In genomic region chr5:140382866-140383265, GRCh38 we compare ENCODE assay signal across 24 cellular contexts. TPM values are rescaled to one million over a fixed set of nuclear protein-coding genes. Genes with fewer than 3 reads are reported as not detected.
DNase-seq lines count a peak whose midpoint lies in the region; ATAC-seq, FAIRE-seq and TF ChIP-seq lines count a peak whose summit lies in the region.
"Had no signal": no experiment of that assay in that cellular context is flagged by ENCODE, and none has a peak within 500 bp of the region (broad histone marks: within the 10 kb centered on the region; RNA-seq: fewer than 3 reads in every experiment).

No MANE protein-coding gene starts in this region.

- no peaks in the 10 kb centered on the region for H3K36me3 Mint-ChIP-seq in CD8-positive, alpha-beta T cell
- H3K36me3 Mint-ChIP-seq: CD8-positive, alpha-beta memory T cell had no signal

- H3K36me3 ChIP-seq in HepG2 (replicated peaks in 1 of 2; ENCODE audit: control insufficient read depth in 1 of 2, insufficient read depth in 2 of 2, low read length in 2 of 2) (no peaks in the 10 kb centered on the region), right lobe of liver (no peaks in the 10 kb centered on the region), K562 (ENCODE audit: control insufficient read depth, insufficient read depth, low read length) (no peaks in the 10 kb centered on the region), Peyer's patch (no peaks in the 10 kb centered on the region)
- H3K36me3 ChIP-seq in CD8-positive, alpha-beta T cell (ENCODE audit: insufficient read depth, low read length), result no peaks in the 10 kb centered on the region

- POLR2A ChIA-PET in HepG2 (lab: Yijun Ruan, JAX) (no interaction called here), K562 (lab: Yijun Ruan, JAX) (interaction anchor here (1.5 kb wide), 1 partner anchor 10 kb away, joined by 5 read pairs; no protein-coding TSS in a partner anchor)
- POLR2A ChIA-PET in CD8-positive, alpha-beta T cell (lab: Charles Lee), result no interaction called here

- TF ChIP-seq POLR2A in HepG2 (IDR thresholded peaks at IDR 0.05; ENCODE audit: insufficient read depth in 1 of 2, low read depth in 2 of 2, low read length in 2 of 2) (no peak), right lobe of liver (IDR thresholded peaks at IDR 0.05) (no peak), K562 (conservative IDR thresholded peaks at IDR 0.05) (no peak), Peyer's patch (IDR thresholded peaks at IDR 0.05) (no peak)

- no TSS peak for BruUV-seq in HepG2 (replicated peaks; lab: Mats Ljungman, UMichigan)
- BruUV-seq in K562 (replicated peaks; lab: Mats Ljungman, UMichigan), result no TSS peak

- H3K27me3 ChIP-seq in HepG2 (ENCODE audit: control insufficient read depth in 1 of 2, insufficient read depth in 2 of 2, low read length in 2 of 2) (no peaks in the 10 kb centered on the region), right lobe of liver (no peaks in the 10 kb centered on the region), K562 (ENCODE audit: control insufficient read depth in 2 of 2, insufficient read depth in 2 of 2, low read length in 2 of 2) (no peaks in the 10 kb centered on the region), Peyer's patch (no peaks in the 10 kb centered on the region)
- H3K27me3 ChIP-seq in CD8-positive, alpha-beta T cell (ENCODE audit: insufficient read depth, low read length), result no peaks in the 10 kb centered on the region

- no peak overlapping the region for H3K27ac Mint-ChIP-seq in CD8-positive, alpha-beta T cell
- H3K27ac Mint-ChIP-seq: CD4-positive, CD25-positive, alpha-beta regulatory T cell; CD8-positive, alpha-beta memory T cell had no signal

- H3K4me1 ChIP-seq in HepG2 (ENCODE audit: insufficient read depth, low read length) (no peaks in the 10 kb centered on the region), right lobe of liver (no peaks in the 10 kb centered on the region), K562 (replicated peaks in 1 of 2; ENCODE audit: control insufficient read depth in 2 of 2, insufficient read depth in 2 of 2, low read length in 2 of 2) (peaks cover 0 to 2% of the 10 kb centered on the region in 2 experiments; a peak in 1 of 5 replicates), Peyer's patch (no peaks in the 10 kb centered on the region)
- no peaks in the 10 kb centered on the region for H3K4me1 ChIP-seq in CD8-positive, alpha-beta T cell (ENCODE audit: insufficient read depth, low read length)

- no peaks in the 10 kb centered on the region for H3K27me3 Mint-ChIP-seq in CD8-positive, alpha-beta T cell (ENCODE audit: low read depth)
- H3K27me3 Mint-ChIP-seq: CD4-positive, CD25-positive, alpha-beta regulatory T cell had no signal

- TF ChIP-seq RAD21 in HepG2 (CRISPR knock-in tag; IDR thresholded peaks at IDR 0.05) (no peak), K562 (CRISPR knock-in tag; conservative IDR thresholded peaks at IDR 0.05 in 1 of 2, IDR thresholded peaks at IDR 0.05 in 1 of 2) (no peak)

- ATAC-seq in HepG2 (no peak), right lobe of liver (no peak), K562 (no peak), left colon (peak; percentile 61), GM21723 (IDR thresholded peaks at IDR 0.05; ENCODE audit: unreplicated experiment) (no peak)
- ATAC-seq in CD8-positive, alpha-beta T cell, result no peak

- H3K4me2 ChIP-seq in HepG2 (ENCODE audit: low read depth, low read length) (no peak overlapping the region), K562 (ENCODE audit: insufficient read depth, low read length) (no peak overlapping the region)

- no peaks in the 10 kb centered on the region for H4K20me1 ChIP-seq in HepG2 (ENCODE audit: insufficient read depth, low read length)
- no peaks in the 10 kb centered on the region for H4K20me1 ChIP-seq in K562 (replicated peaks; ENCODE audit: control insufficient read depth, insufficient read depth, low read length)

- H3K9me3 Mint-ChIP-seq in CD8-positive, alpha-beta T cell, result no peaks in the 10 kb centered on the region
- H3K9me3 Mint-ChIP-seq: CD8-positive, alpha-beta memory T cell had no signal

- intact Hi-C loops in HepG2 (cut with micrococcal nuclease; ENCODE audit: unreplicated experiment) (no loop called here), right lobe of liver (cut with DNase I) (no loop called here), K562 (cut with micrococcal nuclease) (no loop called here), left colon (cut with DNase I, micrococcal nuclease) (loop anchor here in 1 of 2 donors (10.0 kb wide), 1 partner anchor 542 kb away; the partner anchor contains the start of gene PCDHAC1)
- intact Hi-C loops in CD8-positive, alpha-beta T cell (cut with DNase I, micrococcal nuclease), result no loop called here

- H3K79me2 ChIP-seq in HepG2 (ENCODE audit: insufficient read depth, low read length) (no peaks in the 10 kb centered on the region), K562 (ENCODE audit: control insufficient read depth, insufficient read depth, low read length) (no peaks in the 10 kb centered on the region)

- no peaks in the 10 kb centered on the region for H3K9me3 ChIP-seq in HepG2 (ENCODE audit: low read length)
- H3K9me3 ChIP-seq in right lobe of liver, result no peaks in the 10 kb centered on the region
- H3K9me3 ChIP-seq in K562 (replicated peaks; ENCODE audit: control insufficient read depth, insufficient read depth, low read depth, low read length), result no peaks in the 10 kb centered on the region
- no peaks in the 10 kb centered on the region for H3K9me3 ChIP-seq in CD8-positive, alpha-beta T cell (ENCODE audit: low read length)
- no peaks in the 10 kb centered on the region for H3K9me3 ChIP-seq in Peyer's patch

- in situ Hi-C loops in HepG2 (cut with HindIII; ENCODE audit: extremely low pct_ligation_motif_present, low pct_unique_long_range_greater_than_20kb), result no loop called here
- in situ Hi-C loops in K562 (cut with MboI), result no loop called here

- H3K27ac ChIP-seq in HepG2 (ENCODE audit: extremely low read length, insufficient read depth, low read length), result no peak overlapping the region
- no peak overlapping the region for H3K27ac ChIP-seq in right lobe of liver
- H3K27ac ChIP-seq in K562 (ENCODE audit: extremely low read depth, low read depth, low read length), result no peak overlapping the region
- H3K27ac ChIP-seq in CD8-positive, alpha-beta T cell (ENCODE audit: low read depth, low read length), result no peak overlapping the region
- no peak overlapping the region for H3K27ac ChIP-seq in Peyer's patch
- H3K27ac ChIP-seq: C4-2B, GM23248 had no signal

- H3K4me3 Mint-ChIP-seq in CD8-positive, alpha-beta T cell, result no peak overlapping the region
- H3K4me3 Mint-ChIP-seq: CD8-positive, alpha-beta memory T cell had no signal

- H3K9ac ChIP-seq in HepG2 (ENCODE audit: insufficient read depth, low read depth, low read length), result no peak overlapping the region
- no peak overlapping the region for H3K9ac ChIP-seq in K562 (ENCODE audit: insufficient read depth in 1 of 2, low read depth in 2 of 2, low read length in 2 of 2)
- H3K9ac ChIP-seq: GM23248 had no signal

- DNase-seq in HepG2 (ENCODE audit: low spot score) (no peak), right lobe of liver (no peak), K562 (ENCODE audit: extremely low read depth in 1 of 4, low spot score in 3 of 4) (no peak), left colon (no peak), Peyer's patch (no peak)
- DNase-seq in CD8-positive, alpha-beta T cell, result no peak
- DNase-seq: 8988T; CD4-positive, CD25-positive, alpha-beta regulatory T cell; CD8-positive, alpha-beta memory T cell; DMS 273 treated with DMSO at 0.1 percent for 48 hours; DMS79; EL; GF-D8; GM23248; H7; HCEC 1CT had no signal

- FAIRE-seq in HepG2 (lab: Jason Lieb, UNC) (no peak), K562 (lab: Jason Lieb, UNC) (no peak)
- FAIRE-seq: D721Med, GM12891, GM18507, H1 had no signal

- H3K4me1 Mint-ChIP-seq in CD8-positive, alpha-beta T cell (ENCODE audit: low read depth), result peaks cover 4% of the 10 kb centered on the region

- no peak overlapping the region for H3K4me3 ChIP-seq in HepG2 (replicated peaks in 1 of 3; ENCODE audit: insufficient read depth in 1 of 3, low read depth in 2 of 3, low read length in 3 of 3)
- H3K4me3 ChIP-seq in right lobe of liver, result no peak overlapping the region
- H3K4me3 ChIP-seq in K562, result no peak overlapping the region
- no peak overlapping the region for H3K4me3 ChIP-seq in CD8-positive, alpha-beta T cell (ENCODE audit: low read depth, low read length)
- H3K4me3 ChIP-seq in Peyer's patch, result no peak overlapping the region
- H3K4me3 ChIP-seq: GM23248 had no signal

- H3K9me1 ChIP-seq in K562 (ENCODE audit: control insufficient read depth, insufficient read depth, low read length), result no peaks in the 10 kb centered on the region

- no peak for TF ChIP-seq CTCF in HepG2 (CRISPR knock-in tag; IDR thresholded peaks at IDR 0.05)
- TF ChIP-seq CTCF in right lobe of liver (IDR thresholded peaks at IDR 0.05), result no peak
- no peak for TF ChIP-seq CTCF in K562 (IDR thresholded peaks at IDR 0.05 in 2 of 3, conservative IDR thresholded peaks at IDR 0.05 in 1 of 3; ENCODE audit: insufficient read depth in 2 of 3, low read depth in 1 of 3, low read length in 3 of 3)
- no peak for TF ChIP-seq CTCF in CD8-positive, alpha-beta T cell (IDR thresholded peaks at IDR 0.05)
- TF ChIP-seq CTCF in Peyer's patch (IDR thresholded peaks at IDR 0.05), result no peak

- TF ChIP-seq EP300 in HepG2 (IDR thresholded peaks at IDR 0.05; ENCODE audit: low read depth in 2 of 2, low read length in 2 of 2) (no peak), HepG2 (CRISPR knock-in tag; IDR thresholded peaks at IDR 0.05; ENCODE audit: borderline replicate concordance) (no peak), K562 (IDR thresholded peaks at IDR 0.05; ENCODE audit: low read length) (no peak)

- CTCF ChIA-PET in HepG2 (lab: Yijun Ruan, JAX; ENCODE audit: low intra/inter-chr PET ratio, low total read pairs), result no interaction called here
- CTCF ChIA-PET in K562 (lab: Yijun Ruan, JAX; ENCODE audit: low intra/inter-chr PET ratio), result no interaction called here
- CTCF ChIA-PET in CD8-positive, alpha-beta T cell (lab: Charles Lee), result interaction anchor here (1.3 kb wide), 1 partner anchor 9 kb away, joined by 7 read pairs; no protein-coding TSS in a partner anchor

- H2AFZ ChIP-seq in HepG2 (ENCODE audit: low read length), result no peak overlapping the region
- H2AFZ ChIP-seq in K562 (ENCODE audit: low read depth, low read length), result no peak overlapping the region
- H2AFZ ChIP-seq: GM23248 had no signal

RNA-seq across cellular contexts. Expression of gene ANKHD1, which starts 18.8 kb away (rescaled TPM):
- total RNA-seq in HepG2 (2016; rRNA removed; fragmentation: Illumina TruSeq; extraction: Trizol) (69.9 and 101 TPM in 2 replicates), right lobe of liver (10 to 100 TPM; 45.5 to 73.2 (median 62.6) TPM), K562 (2014; rRNA removed) (68.1 and 75.8 TPM in 2 replicates), K562 (2014; rRNA removed; fragmentation: Illumina TruSeq; extraction: Trizol) (63.0 and 72.8 TPM in 2 replicates), K562 (2015; rRNA removed; fragmentation: Illumina TruSeq; extraction: Trizol) (73.7 and 78.7 TPM in 2 replicates), K562 (2021) (98.7 and 110 TPM in 2 replicates), left colon (100 to 1,000 TPM; 118 to 140 TPM), Peyer's patch (100 to 1,000 TPM; 141 to 236 (median 211) TPM)
- 59.7 and 69.1 TPM in 2 replicates for total RNA-seq in HepG2 (2016; cell fraction: cytosol; rRNA removed; fragmentation: Illumina TruSeq; extraction: Trizol; ENCODE audit: low read depth)
- 69.9 and 98.6 TPM in 2 replicates for total RNA-seq in HepG2 (2016; cell fraction: insoluble cytoplasmic fraction; rRNA removed; fragmentation: Illumina TruSeq; extraction: Trizol)
- 33.7 and 41.4 TPM in 2 replicates for total RNA-seq in HepG2 (2016; cell fraction: membrane; rRNA removed; fragmentation: Illumina TruSeq; extraction: Trizol)
- 106 and 125 TPM in 2 replicates for total RNA-seq in HepG2 (2016; cell fraction: nucleus; rRNA removed; fragmentation: Illumina TruSeq; extraction: Trizol)
- polyA plus RNA-seq in HepG2 (2011; rRNA removed) (68.5 and 82.0 TPM in 2 replicates), K562 (2011; rRNA removed) (138 and 144 TPM in 2 replicates), K562 (2014; fragmentation: Illumina TruSeq; extraction: Trizol) (93.0 and 101 TPM in 2 replicates), K562 (2014; fragmentation: Nextera tagmentation; extraction: Ambion mirVana) (10 to 100 TPM; 38.9 to 39.0 TPM), K562 (2014; rRNA removed) (93.6 and 96.7 TPM in 2 replicates)
- 33.7 and 45.2 TPM in 2 replicates for polyA plus RNA-seq in HepG2 (2011; cell fraction: cytosol; rRNA removed)
- 104 and 105 TPM in 2 replicates for polyA plus RNA-seq in HepG2 (2011; cell fraction: nucleus; rRNA removed)
- 56.5 and 76.2 TPM in 2 replicates for polyA plus RNA-seq in HepG2 (2012)
- 2.7 and 3.1 TPM in 2 replicates for polyA plus RNA-seq in HepG2 (2016; cell fraction: cytosol; fragmentation: Illumina TruSeq; extraction: Trizol; ENCODE audit: low read depth)
- 76.7 and 87.6 TPM in 2 replicates for polyA plus RNA-seq in HepG2 (2016; cell fraction: insoluble cytoplasmic fraction; fragmentation: Illumina TruSeq; extraction: Trizol; ENCODE audit: low read depth)
- 7.0 and 8.2 TPM in 2 replicates for polyA plus RNA-seq in HepG2 (2016; cell fraction: membrane; fragmentation: Illumina TruSeq; extraction: Trizol; ENCODE audit: low read depth)
- 142 and 161 TPM in 2 replicates for polyA plus RNA-seq in HepG2 (2016; cell fraction: nucleus; fragmentation: Illumina TruSeq; extraction: Trizol; ENCODE audit: insufficient read depth, low read depth)
- polyA minus RNA-seq in HepG2 (2011; rRNA and poly(A)+ RNA removed; ENCODE audit: low replicate concordance), result 130 and 138 TPM in 2 replicates
- polyA minus RNA-seq in HepG2 (2011; cell fraction: cytosol; rRNA and poly(A)+ RNA removed), result 52.8 and 61.5 TPM in 2 replicates
- polyA minus RNA-seq in HepG2 (2011; cell fraction: nucleus; rRNA and poly(A)+ RNA removed), result 183 and 186 TPM in 2 replicates
- 294 and 721 TPM in 2 replicates for total RNA-seq in K562 (2011; cell fraction: chromatin; rRNA removed; ENCODE audit: low replicate concordance)
- total RNA-seq in K562 (2011; cell fraction: nucleolus; rRNA removed), result 87.1 and 125 TPM in 2 replicates
- 258 and 400 TPM in 2 replicates for total RNA-seq in K562 (2011; cell fraction: nucleoplasm; rRNA removed)
- polyA plus RNA-seq in K562 (2011; cell fraction: cytosol; rRNA removed), result 62.7 and 95.2 TPM in 2 replicates
- polyA plus RNA-seq in K562 (2011; cell fraction: nucleus; rRNA removed), result 202 and 212 TPM in 2 replicates
- 68.5 and 82.4 TPM in 2 replicates for polyA plus RNA-seq in K562 (2012)
- polyA minus RNA-seq in K562 (2011; rRNA and poly(A)+ RNA removed), result 219 and 272 TPM in 2 replicates
- polyA minus RNA-seq in K562 (2011; cell fraction: cytosol; rRNA and poly(A)+ RNA removed), result 70.9 and 81.8 TPM in 2 replicates
- polyA minus RNA-seq in K562 (2011; cell fraction: nucleus; rRNA and poly(A)+ RNA removed), result 78.9 and 124 TPM in 2 replicates
- total RNA-seq in CD8-positive, alpha-beta T cell, result 100 to 1,000 TPM; 209 to 212 TPM

RNA-seq across cellular contexts. Expression of gene SLC4A9, which starts 22.9 kb away (rescaled TPM):
- total RNA-seq in HepG2 (2016; rRNA removed; fragmentation: Illumina TruSeq; extraction: Trizol), result not detected in 2 replicates
- total RNA-seq in HepG2 (2016; cell fraction: cytosol; rRNA removed; fragmentation: Illumina TruSeq; extraction: Trizol; ENCODE audit: low read depth), result not detected in 2 replicates
- total RNA-seq in HepG2 (2016; cell fraction: insoluble cytoplasmic fraction; rRNA removed; fragmentation: Illumina TruSeq; extraction: Trizol), result not detected in 2 replicates
- not detected in 2 replicates for total RNA-seq in HepG2 (2016; cell fraction: membrane; rRNA removed; fragmentation: Illumina TruSeq; extraction: Trizol)
- not detected in 2 replicates for total RNA-seq in HepG2 (2016; cell fraction: nucleus; rRNA removed; fragmentation: Illumina TruSeq; extraction: Trizol)
- polyA plus RNA-seq in HepG2 (2011; rRNA removed), result 0.05 TPM in 1 of 2 replicates, not detected in the other
- polyA plus RNA-seq in HepG2 (2011; cell fraction: cytosol; rRNA removed), result 0.01 TPM in 1 of 2 replicates, not detected in the other
- 0.10 and 0.40 TPM in 2 replicates for polyA plus RNA-seq in HepG2 (2011; cell fraction: nucleus; rRNA removed)
- polyA plus RNA-seq in HepG2 (2012), result not detected in 2 replicates
- polyA plus RNA-seq in HepG2 (2016; cell fraction: cytosol; fragmentation: Illumina TruSeq; extraction: Trizol; ENCODE audit: low read depth), result not detected in 2 replicates
- not detected in 2 replicates for polyA plus RNA-seq in HepG2 (2016; cell fraction: insoluble cytoplasmic fraction; fragmentation: Illumina TruSeq; extraction: Trizol; ENCODE audit: low read depth)
- polyA plus RNA-seq in HepG2 (2016; cell fraction: membrane; fragmentation: Illumina TruSeq; extraction: Trizol; ENCODE audit: low read depth), result not detected in 2 replicates
- not detected in 2 replicates for polyA plus RNA-seq in HepG2 (2016; cell fraction: nucleus; fragmentation: Illumina TruSeq; extraction: Trizol; ENCODE audit: insufficient read depth, low read depth)
- polyA minus RNA-seq in HepG2 (2011; rRNA and poly(A)+ RNA removed; ENCODE audit: low replicate concordance), result not detected in 2 replicates
- polyA minus RNA-seq in HepG2 (2011; cell fraction: cytosol; rRNA and poly(A)+ RNA removed), result not detected in 2 replicates
- 0.12 TPM in 1 of 2 replicates, not detected in the other for polyA minus RNA-seq in HepG2 (2011; cell fraction: nucleus; rRNA and poly(A)+ RNA removed)
- total RNA-seq in right lobe of liver, result not detected
- 0.53 TPM in 1 of 2 replicates, not detected in the other for total RNA-seq in K562 (2011; cell fraction: chromatin; rRNA removed; ENCODE audit: low replicate concordance)
- total RNA-seq in K562 (2011; cell fraction: nucleolus; rRNA removed), result 0.17 and 0.39 TPM in 2 replicates
- 0.23 TPM in 1 of 2 replicates, not detected in the other for total RNA-seq in K562 (2011; cell fraction: nucleoplasm; rRNA removed)
- total RNA-seq in K562 (2014; rRNA removed), result 0.05 TPM in 1 of 2 replicates, not detected in the other
- not detected in 2 replicates for total RNA-seq in K562 (2014; rRNA removed; fragmentation: Illumina TruSeq; extraction: Trizol)
- total RNA-seq in K562 (2015; rRNA removed; fragmentation: Illumina TruSeq; extraction: Trizol), result not detected in 2 replicates
- total RNA-seq in K562 (2021), result not detected in 2 replicates
- polyA plus RNA-seq in K562 (2011; rRNA removed), result 0.13 TPM in 1 of 2 replicates, not detected in the other
- polyA plus RNA-seq in K562 (2011; cell fraction: cytosol; rRNA removed), result 0.03 TPM in 1 of 2 replicates, not detected in the other
- 0.17 and 0.20 TPM in 2 replicates for polyA plus RNA-seq in K562 (2011; cell fraction: nucleus; rRNA removed)
- 0.03 TPM in 1 of 2 replicates, not detected in the other for polyA plus RNA-seq in K562 (2012)
- not detected in 2 replicates for polyA plus RNA-seq in K562 (2014; fragmentation: Illumina TruSeq; extraction: Trizol)
- not detected for polyA plus RNA-seq in K562 (2014; fragmentation: Nextera tagmentation; extraction: Ambion mirVana)
- not detected in 2 replicates for polyA plus RNA-seq in K562 (2014; rRNA removed)
- not detected in 2 replicates for polyA minus RNA-seq in K562 (2011; rRNA and poly(A)+ RNA removed)
- polyA minus RNA-seq in K562 (2011; cell fraction: cytosol; rRNA and poly(A)+ RNA removed), result not detected in 2 replicates
- polyA minus RNA-seq in K562 (2011; cell fraction: nucleus; rRNA and poly(A)+ RNA removed), result 0.11 and 0.13 TPM in 2 replicates
- total RNA-seq in left colon, result under 1 TPM; 0.31 to 0.42 TPM
- total RNA-seq in CD8-positive, alpha-beta T cell, result not detected
- 1 to 10 TPM in 1 of 4 donors, under 1 TPM in 2, not detected in 1; 0.38 to 2.5 (median 0.40) TPM for total RNA-seq in Peyer's patch
- total RNA-seq: A673; CD4-positive, CD25-positive, alpha-beta regulatory T cell; CD8-positive, alpha-beta memory T cell; GM23248; H7 had no signal
- polyA plus RNA-seq: BJ; CD4-positive, CD25-positive, alpha-beta regulatory T cell; CD8-positive, alpha-beta memory T cell; GM23248 had no signal

RNA-seq across cellular contexts. Expression of gene HBEGF, which starts 36.5 kb away (rescaled TPM):
- 0.77 and 1.7 TPM in 2 replicates for total RNA-seq in HepG2 (2016; rRNA removed; fragmentation: Illumina TruSeq; extraction: Trizol)
- total RNA-seq in HepG2 (2016; cell fraction: cytosol; rRNA removed; fragmentation: Illumina TruSeq; extraction: Trizol; ENCODE audit: low read depth), result 0.20 and 0.26 TPM in 2 replicates
- total RNA-seq in HepG2 (2016; cell fraction: insoluble cytoplasmic fraction; rRNA removed; fragmentation: Illumina TruSeq; extraction: Trizol), result 0.58 and 1.5 TPM in 2 replicates
- total RNA-seq in HepG2 (2016; cell fraction: membrane; rRNA removed; fragmentation: Illumina TruSeq; extraction: Trizol), result 0.45 and 0.62 TPM in 2 replicates
- 1.3 and 2.3 TPM in 2 replicates for total RNA-seq in HepG2 (2016; cell fraction: nucleus; rRNA removed; fragmentation: Illumina TruSeq; extraction: Trizol)
- polyA plus RNA-seq in HepG2 (2011; rRNA removed), result 4.3 and 5.0 TPM in 2 replicates
- 3.5 and 3.7 TPM in 2 replicates for polyA plus RNA-seq in HepG2 (2011; cell fraction: cytosol; rRNA removed)
- polyA plus RNA-seq in HepG2 (2011; cell fraction: nucleus; rRNA removed), result 3.4 and 3.9 TPM in 2 replicates
- 1.4 and 3.0 TPM in 2 replicates for polyA plus RNA-seq in HepG2 (2012)
- 0.14 and 0.17 TPM in 2 replicates for polyA plus RNA-seq in HepG2 (2016; cell fraction: cytosol; fragmentation: Illumina TruSeq; extraction: Trizol; ENCODE audit: low read depth)
- polyA plus RNA-seq in HepG2 (2016; cell fraction: insoluble cytoplasmic fraction; fragmentation: Illumina TruSeq; extraction: Trizol; ENCODE audit: low read depth), result 0.79 and 0.88 TPM in 2 replicates
- 0.26 TPM in 2 replicates for polyA plus RNA-seq in HepG2 (2016; cell fraction: membrane; fragmentation: Illumina TruSeq; extraction: Trizol; ENCODE audit: low read depth)
- 1.8 and 1.9 TPM in 2 replicates for polyA plus RNA-seq in HepG2 (2016; cell fraction: nucleus; fragmentation: Illumina TruSeq; extraction: Trizol; ENCODE audit: insufficient read depth, low read depth)
- polyA minus RNA-seq in HepG2 (2011; rRNA and poly(A)+ RNA removed; ENCODE audit: low replicate concordance), result 1.0 and 3.2 TPM in 2 replicates
- polyA minus RNA-seq in HepG2 (2011; cell fraction: cytosol; rRNA and poly(A)+ RNA removed), result 1.4 and 1.5 TPM in 2 replicates
- 3.5 and 4.1 TPM in 2 replicates for polyA minus RNA-seq in HepG2 (2011; cell fraction: nucleus; rRNA and poly(A)+ RNA removed)
- total RNA-seq in right lobe of liver, result 1 to 10 TPM in 2 of 6 experiments, under 1 TPM in 4; 0.42 to 1.8 (median 0.78) TPM
- total RNA-seq in K562 (2011; cell fraction: chromatin; rRNA removed; ENCODE audit: low replicate concordance), result 1.1 and 4.5 TPM in 2 replicates
- 1.7 and 2.3 TPM in 2 replicates for total RNA-seq in K562 (2011; cell fraction: nucleolus; rRNA removed)
- 2.2 and 3.7 TPM in 2 replicates for total RNA-seq in K562 (2011; cell fraction: nucleoplasm; rRNA removed)
- 0.36 and 1.4 TPM in 2 replicates for total RNA-seq in K562 (2014; rRNA removed)
- total RNA-seq in K562 (2014; rRNA removed; fragmentation: Illumina TruSeq; extraction: Trizol), result 0.47 and 0.77 TPM in 2 replicates
- total RNA-seq in K562 (2015; rRNA removed; fragmentation: Illumina TruSeq; extraction: Trizol), result 0.65 and 0.75 TPM in 2 replicates
- 0.65 and 0.98 TPM in 2 replicates for total RNA-seq in K562 (2021)
- polyA plus RNA-seq in K562 (2011; rRNA removed), result 0.45 and 0.60 TPM in 2 replicates
- polyA plus RNA-seq in K562 (2011; cell fraction: cytosol; rRNA removed), result 0.19 and 0.27 TPM in 2 replicates
- 0.25 and 0.78 TPM in 2 replicates for polyA plus RNA-seq in K562 (2011; cell fraction: nucleus; rRNA removed)
- polyA plus RNA-seq in K562 (2012), result 0.47 and 0.69 TPM in 2 replicates
- 0.79 and 1.1 TPM in 2 replicates for polyA plus RNA-seq in K562 (2014; fragmentation: Illumina TruSeq; extraction: Trizol)
- under 1 TPM; 0.11 to 0.29 TPM for polyA plus RNA-seq in K562 (2014; fragmentation: Nextera tagmentation; extraction: Ambion mirVana)
- 0.62 and 0.78 TPM in 2 replicates for polyA plus RNA-seq in K562 (2014; rRNA removed)
- polyA minus RNA-seq in K562 (2011; rRNA and poly(A)+ RNA removed), result 0.18 and 0.28 TPM in 2 replicates
- 0.38 TPM in 1 of 2 replicates, not detected in the other for polyA minus RNA-seq in K562 (2011; cell fraction: cytosol; rRNA and poly(A)+ RNA removed)
- polyA minus RNA-seq in K562 (2011; cell fraction: nucleus; rRNA and poly(A)+ RNA removed), result 0.11 and 0.67 TPM in 2 replicates
- total RNA-seq in left colon, result 10 to 100 TPM; 11.4 to 11.9 TPM
- under 1 TPM; 0.30 to 0.50 TPM for total RNA-seq in CD8-positive, alpha-beta T cell
- 10 to 100 TPM in 2 of 4 donors, 1 to 10 TPM in 2; 4.1 to 41.0 (median 10.1) TPM for total RNA-seq in Peyer's patch
- polyA plus RNA-seq: CD4-positive, CD25-positive, alpha-beta regulatory T cell; CD8-positive, alpha-beta memory T cell had no signal

Comparison
In these comparisons a context has a peak if more than half of its experiments do, and no peak if none do; other contexts are left out.
1. Of the 241 proteins assayed by ChIP-seq in both HepG2 and K562: peak only in HepG2: none; only in K562: MAFG; in both: MAFF and MAFK; in neither: 238.